Comparison of ENCODE assay signal across 9 cellular contexts in the genomic region with DNA sequence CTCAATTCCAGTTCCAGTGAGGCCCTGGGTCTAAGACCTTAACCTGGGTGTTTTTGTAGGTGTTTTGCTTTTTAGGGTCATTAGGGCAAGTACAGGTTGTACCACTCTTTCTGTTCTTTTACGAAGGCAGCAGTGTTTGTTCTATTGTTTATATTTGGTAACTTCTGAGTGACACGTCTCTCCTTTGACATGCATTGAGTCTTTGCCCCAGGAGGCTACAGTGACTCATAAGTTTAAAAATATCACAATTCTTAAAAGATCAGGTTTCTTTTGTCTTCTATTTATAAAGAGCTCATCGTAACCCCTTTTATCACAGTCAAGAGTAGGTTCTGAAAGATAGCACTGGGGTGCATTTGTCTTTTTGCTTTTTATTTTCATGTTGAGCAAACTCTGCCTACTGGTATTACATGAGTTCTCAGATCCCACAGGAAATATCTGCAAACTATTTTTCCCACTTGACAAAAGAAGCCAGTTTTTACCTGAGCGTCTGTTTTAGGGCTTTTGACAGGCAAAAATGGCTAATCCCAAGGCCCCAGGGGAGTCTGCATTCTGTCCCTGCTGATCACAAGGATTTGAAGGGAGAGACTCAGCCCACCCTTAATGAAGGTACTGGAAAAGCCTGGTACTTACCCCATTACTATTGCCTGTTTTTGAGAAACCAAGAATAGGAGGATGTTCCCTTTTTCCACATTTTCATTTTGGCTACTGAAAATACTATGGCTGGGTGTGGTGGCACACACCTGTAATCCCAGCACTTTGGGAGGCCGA. TPM values are rescaled to one million over a fixed set of nuclear protein-coding genes. Genes with fewer than 3 reads are reported as not detected.
DNase-seq lines count a peak whose midpoint lies in the region; ATAC-seq and TF ChIP-seq lines count a peak whose summit lies in the region.
"Had no signal": no experiment of that assay in that cellular context is flagged by ENCODE, and none has a peak within 500 bp of the region (broad histone marks: within the 10 kb centered on the region; RNA-seq: fewer than 3 reads in every experiment).

No MANE protein-coding gene starts in this region.

- no peaks in the 10 kb centered on the region for H3K27me3 ChIP-seq in right cardiac atrium (ENCODE audit: control insufficient read depth, insufficient read depth)
- H3K27me3 ChIP-seq: SJSA1 had no signal

- TF ChIP-seq CTCF in HFFc6 (IDR thresholded peaks at IDR 0.05): no peak

- H3K27ac ChIP-seq in right cardiac atrium (ENCODE audit: low read length): peak overlapping the region; percentile 99
- H3K27ac ChIP-seq: SJSA1 had no signal

- CTCF ChIA-PET in activated CD4-positive, alpha-beta T cell treated with anti-CD3 and anti-CD28 coated beads, Interleukin-2, amount 10 ng/mL, durations not matched to agents 7 days and 5 days (lab: Charles Lee): no interaction called here

- H3K9me3 Mint-ChIP-seq in HFFc6: no peaks in the 10 kb centered on the region
- H3K9me3 Mint-ChIP-seq in activated CD4-positive, alpha-beta T cell treated with anti-CD3 and anti-CD28 coated beads, Interleukin-2, amount 10 ng/mL, durations not matched to agents 7 days and 5 days: no peaks in the 10 kb centered on the region

- peak; percentile 85 for ATAC-seq in GM18511 (IDR thresholded peaks at IDR 0.05; ENCODE audit: unreplicated experiment)
- peak; percentile 62 to 68 for ATAC-seq in right cardiac atrium

- no peaks in the 10 kb centered on the region for H3K27me3 Mint-ChIP-seq in HFFc6 (ENCODE audit: insufficient read depth)
- no peaks in the 10 kb centered on the region for H3K27me3 Mint-ChIP-seq in activated CD4-positive, alpha-beta T cell treated with anti-CD3 and anti-CD28 coated beads, Interleukin-2, amount 10 ng/mL, durations not matched to agents 7 days and 5 days

- intact Hi-C loops in right cardiac atrium (cut with DNase I): no loop called here

- H3K4me1 Mint-ChIP-seq in HFFc6 (ENCODE audit: low read depth): peaks cover 39% of the 10 kb centered on the region
- H3K4me1 Mint-ChIP-seq in activated CD4-positive, alpha-beta T cell treated with anti-CD3 and anti-CD28 coated beads, Interleukin-2, amount 10 ng/mL, durations not matched to agents 7 days and 5 days: no peaks in the 10 kb centered on the region

- DNase-seq in HFFc6: peak; percentile 39
- peak; percentile 21 for DNase-seq in NCI-H69 (lab: John Stamatoyannopoulos, UW)
- DNase-seq in right cardiac atrium: no peak
- DNase-seq in iPS-NIHi7 (ENCODE audit: extremely low spot score): no peak
- no peak for DNase-seq in activated CD8-positive, alpha-beta memory T cell treated with anti-CD3 and anti-CD28 coated beads, Interleukin-2, amount 50 U/mL, for 4 hours
- no peak for DNase-seq in activated CD4-positive, alpha-beta T cell treated with anti-CD3 and anti-CD28 coated beads, Interleukin-2, amount 10 ng/mL, durations not matched to agents 7 days and 5 days
- DNase-seq in SHP77 treated with DMSO at 0.1 percent for 48 hours (lab: John Stamatoyannopoulos, UW): no peak

- POLR2A ChIA-PET in activated CD4-positive, alpha-beta T cell treated with anti-CD3 and anti-CD28 coated beads, Interleukin-2, amount 10 ng/mL, durations not matched to agents 7 days and 5 days (lab: Charles Lee): interaction anchor here (0.7 kb wide), 1 partner anchor 30 kb away, joined by 4 read pairs; no protein-coding TSS in a partner anchor

- WGBS in right cardiac atrium: 47% methylated on average over 5 of the region's 5 CpGs

- peak overlapping the region; percentile 66 for H3K4me3 Mint-ChIP-seq in HFFc6
- H3K4me3 Mint-ChIP-seq in activated CD4-positive, alpha-beta T cell treated with anti-CD3 and anti-CD28 coated beads, Interleukin-2, amount 10 ng/mL, durations not matched to agents 7 days and 5 days: no peak overlapping the region

- H3K36me3 Mint-ChIP-seq in HFFc6 (ENCODE audit: low read depth): peaks cover 8% of the 10 kb centered on the region; the same call in 1 of the 2 replicates
- peaks cover 9% of the 10 kb centered on the region for H3K36me3 Mint-ChIP-seq in activated CD4-positive, alpha-beta T cell treated with anti-CD3 and anti-CD28 coated beads, Interleukin-2, amount 10 ng/mL, durations not matched to agents 7 days and 5 days (ENCODE audit: low read depth)

- no peaks in the 10 kb centered on the region for H3K9me3 ChIP-seq in right cardiac atrium (ENCODE audit: control insufficient read depth, low read length)
- H3K9me3 ChIP-seq: SJSA1 had no signal

- H3K4me3 ChIP-seq in right cardiac atrium (ENCODE audit: low read length): no peak overlapping the region
- H3K4me3 ChIP-seq: SJSA1 had no signal

- H3K4me1 ChIP-seq in right cardiac atrium (ENCODE audit: control insufficient read depth, insufficient read depth, low read length): no peaks in the 10 kb centered on the region

- H3K27ac Mint-ChIP-seq in HFFc6: peak overlapping the region; percentile 78
- no peak overlapping the region for H3K27ac Mint-ChIP-seq in activated CD4-positive, alpha-beta T cell treated with anti-CD3 and anti-CD28 coated beads, Interleukin-2, amount 10 ng/mL, durations not matched to agents 7 days and 5 days

RNA-seq across cellular contexts. Expression of a gene that starts 7.9 kb away (rescaled TPM):
- 1 to 10 TPM; 1.3 to 2.3 (median 2.1) TPM for total RNA-seq in HFFc6 (2021; fragmentation: NEBNext Ultra II Directional; extraction: Animal tissue kit (Norgen Biotek cat#: 25700))
- 1 to 10 TPM; 1.9 to 4.1 (median 2.8) TPM for total RNA-seq in right cardiac atrium
- polyA plus RNA-seq in right cardiac atrium: 2.7 TPM
- 1 to 10 TPM; 1.5 TPM for total RNA-seq in activated CD4-positive, alpha-beta T cell treated with anti-CD3 and anti-CD28 coated beads, Interleukin-2, amount 10 ng/mL, durations not matched to agents 7 days and 5 days

RNA-seq across cellular contexts. Expression of a gene that starts 21.5 kb away (rescaled TPM):
- total RNA-seq in HFFc6 (2021; fragmentation: NEBNext Ultra II Directional; extraction: Animal tissue kit (Norgen Biotek cat#: 25700)): 100 to 1,000 TPM; 117 to 192 (median 127) TPM
- total RNA-seq in right cardiac atrium: 10 to 100 TPM; 37.4 to 55.8 (median 43.9) TPM
- polyA plus RNA-seq in right cardiac atrium: 21.8 TPM
- total RNA-seq in activated CD4-positive, alpha-beta T cell treated with anti-CD3 and anti-CD28 coated beads, Interleukin-2, amount 10 ng/mL, durations not matched to agents 7 days and 5 days: 10 to 100 TPM; 31.4 to 32.9 TPM

RNA-seq across cellular contexts. Expression of a gene that starts 49.6 kb away (rescaled TPM):
- total RNA-seq in HFFc6 (2021; fragmentation: NEBNext Ultra II Directional; extraction: Animal tissue kit (Norgen Biotek cat#: 25700)): 10 to 100 TPM; 31.3 to 39.0 (median 33.6) TPM
- total RNA-seq in right cardiac atrium: 10 to 100 TPM; 16.2 to 19.3 (median 17.9) TPM
- polyA plus RNA-seq in right cardiac atrium: 10.8 TPM
- total RNA-seq in activated CD4-positive, alpha-beta T cell treated with anti-CD3 and anti-CD28 coated beads, Interleukin-2, amount 10 ng/mL, durations not matched to agents 7 days and 5 days: 10 to 100 TPM; 30.5 to 31.7 TPM

RNA-seq across cellular contexts. Expression of a gene that starts 49.8 kb away (rescaled TPM):
- total RNA-seq in HFFc6 (2021; fragmentation: NEBNext Ultra II Directional; extraction: Animal tissue kit (Norgen Biotek cat#: 25700)): 10 to 100 TPM; 16.9 to 21.9 (median 19.5) TPM
- total RNA-seq in right cardiac atrium: 10 to 100 TPM; 11.6 to 17.5 (median 15.1) TPM
- polyA plus RNA-seq in right cardiac atrium: 16.2 TPM
- 10 to 100 TPM; 15.2 to 17.0 TPM for total RNA-seq in activated CD4-positive, alpha-beta T cell treated with anti-CD3 and anti-CD28 coated beads, Interleukin-2, amount 10 ng/mL, durations not matched to agents 7 days and 5 days

Comparison
In these comparisons a context has a peak if more than half of its experiments do, and no peak if none do; other contexts are left out.
1. DNase-seq: peak in HFFc6 (single experiment) and NCI-H69 (single experiment); none in right cardiac atrium (0 of 3), iPS-NIHi7 (single experiment), activated CD8-positive, alpha-beta memory T cell treated with anti-CD3 and anti-CD28 coated beads, Interleukin-2, amount 50 U/mL, for 4 hours (single experiment), activated CD4-positive, alpha-beta T cell treated with anti-CD3 and anti-CD28 coated beads, Interleukin-2, amount 10 ng/mL, durations not matched to agents 7 days and 5 days (single experiment) and SHP77 treated with DMSO at 0.1 percent for 48 hours (single experiment).